ENCODE assay signal across 19 cellular contexts in the genomic region with DNA sequence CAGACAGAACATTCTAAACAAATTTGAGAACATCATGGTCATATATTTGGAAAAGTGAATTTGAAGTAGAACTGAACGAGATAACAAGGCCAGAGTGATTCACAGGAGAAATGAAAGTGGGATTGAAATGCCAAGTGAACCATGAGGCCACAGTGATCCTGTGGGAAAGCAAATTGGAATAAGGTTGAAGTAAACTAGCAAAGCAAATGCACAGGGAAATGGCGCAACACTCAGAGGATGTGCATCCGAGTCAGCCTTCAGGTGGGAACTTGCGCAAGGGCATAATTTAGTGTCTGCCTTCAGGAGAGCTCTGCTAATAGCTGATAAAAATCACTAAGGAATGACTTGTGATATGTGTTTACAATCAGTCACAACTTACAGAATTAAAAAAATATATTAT.
A peak's percentile ranks its signal among the peaks of the same experiment; 100 is the strongest.
DNase-seq lines count a peak whose midpoint lies in the region; ATAC-seq and TF ChIP-seq lines count a peak whose summit lies in the region.
"Had no signal": no experiment of that assay in that cellular context is flagged by ENCODE, and none has a peak within 500 bp of the region (broad histone marks: within the 10 kb centered on the region; RNA-seq: fewer than 3 reads in every experiment).

No MANE protein-coding gene starts in this region.

- no peak overlapping the region for H2BK12ac ChIP-seq in H9 (ENCODE audit: insufficient read length, low read depth, low read length)

- CTCF ChIA-PET in IMR-90 (lab: Yijun Ruan, JAX), result no interaction called here

- no peaks in the 10 kb centered on the region for H3K9me3 Mint-ChIP-seq in H9

- no peak overlapping the region for H3T11ph ChIP-seq in H9 (ENCODE audit: low read length)

- H3K14ac ChIP-seq in H9 (ENCODE audit: insufficient read depth, low read length) (no peak overlapping the region), IMR-90 (replicated peaks; ENCODE audit: low read depth, low read length) (no peak overlapping the region)

- H2BK5ac ChIP-seq in H9 (ENCODE audit: insufficient read length, low read length) (no peak overlapping the region), IMR-90 (ENCODE audit: low read depth, low read length, poor library complexity, severe bottlenecking) (no peak overlapping the region)

- H3K4me2 ChIP-seq in H9 (ENCODE audit: insufficient read depth, insufficient read length, low read length) (no peak overlapping the region), IMR-90 (ENCODE audit: low read depth, low read length) (no peak overlapping the region; the same call in 1 of the 2 replicates)

- no peak overlapping the region for H2BK20ac ChIP-seq in H9 (ENCODE audit: low read depth, low read length, poor library complexity, severe bottlenecking)
- H2BK20ac ChIP-seq in IMR-90 (ENCODE audit: low read depth, low read length), result no peak overlapping the region

- no peaks in the 10 kb centered on the region for H3K36me3 Mint-ChIP-seq in H9 (ENCODE audit: insufficient read depth in 1 of 3, low read depth in 3 of 3)
- H3K36me3 Mint-ChIP-seq: CD4-positive, CD25-positive, alpha-beta regulatory T cell had no signal

- no peak overlapping the region for H4K8ac ChIP-seq in H9 (replicated peaks; ENCODE audit: insufficient read length, low read depth, low read length)
- no peak overlapping the region for H4K8ac ChIP-seq in IMR-90 (ENCODE audit: low read depth in 2 of 2, low read length in 2 of 2)

- H3K79me1 ChIP-seq in H9 (ENCODE audit: insufficient read depth, low read depth, low read length, poor library complexity, severe bottlenecking), result no peaks in the 10 kb centered on the region
- H3K79me1 ChIP-seq in IMR-90 (ENCODE audit: low read depth in 1 of 2, low read length in 2 of 2), result peaks cover 8 to 37% of the 10 kb centered on the region in 2 experiments; a peak in 3 of 4 replicates

- dilution Hi-C loops in IMR-90 (cut with HindIII; ENCODE audit: low sequenced_read_pairs, unreplicated experiment), result no loop called here

- H3K4me1 ChIP-seq in H9 (ENCODE audit: insufficient read depth, low read length) (no peaks in the 10 kb centered on the region), IMR-90 (ENCODE audit: control insufficient read depth, insufficient read depth, low read length) (peaks cover 2% of the 10 kb centered on the region; the same call in 1 of the 2 replicates)

- no peaks in the 10 kb centered on the region for H3K36me3 ChIP-seq in IMR-90 (ENCODE audit: control insufficient read depth, insufficient read depth, low read length)

- H3K4me3 ChIP-seq in IMR-90 (ENCODE audit: insufficient read depth, low read depth, low read length) (no peak overlapping the region), fibroblast of mammary gland (ENCODE audit: control insufficient read depth, low read depth, low read length) (no peak overlapping the region)

- no peak for TF ChIP-seq CTCF in H9 (conservative IDR thresholded peaks at IDR 0.05)
- TF ChIP-seq CTCF in IMR-90 (conservative IDR thresholded peaks at IDR 0.05; ENCODE audit: low read depth, low read length), result no peak
- no peak for TF ChIP-seq CTCF in fibroblast of mammary gland (conservative IDR thresholded peaks at IDR 0.05; ENCODE audit: control insufficient read depth, insufficient read depth, low read depth, low read length)

- H3K9ac ChIP-seq in H9 (ENCODE audit: extremely low read depth, insufficient read length, low read length) (peak overlapping the region; percentile 22), IMR-90 (ENCODE audit: low read depth, low read length) (no peak overlapping the region)

- BruUV-seq in IMR-90 (replicated peaks; lab: Mats Ljungman, UMichigan), result no TSS peak

- no peak for TF ChIP-seq RAD21 in IMR-90 (IDR thresholded peaks at IDR 0.05; ENCODE audit: low read length)

- H2AFZ ChIP-seq in H9 (ENCODE audit: low read length) (no peak overlapping the region), IMR-90 (replicated peaks; ENCODE audit: low read length, poor library complexity) (no peak overlapping the region)

- H4K20me1 ChIP-seq in H9 (ENCODE audit: control insufficient read depth, insufficient read depth, insufficient read length) (no peaks in the 10 kb centered on the region), IMR-90 (ENCODE audit: insufficient read depth, low read length) (peaks cover 16% of the 10 kb centered on the region; the same call in 1 of the 2 replicates)

- H2AK5ac ChIP-seq in H9 (ENCODE audit: insufficient read length, low read length) (no peak overlapping the region), IMR-90 (ENCODE audit: low read depth, low read length) (no peak overlapping the region)

- no peak overlapping the region for H3K4ac ChIP-seq in H9 (ENCODE audit: low read depth, low read length)
- H3K4ac ChIP-seq in IMR-90 (ENCODE audit: low read depth, low read length), result no peak overlapping the region

- H2BK15ac ChIP-seq in H9 (ENCODE audit: low read depth, low read length), result no peak overlapping the region
- no peak overlapping the region for H2BK15ac ChIP-seq in IMR-90 (ENCODE audit: low read depth, low read length)

- H3K4me1 Mint-ChIP-seq in H9, result peaks cover 3 to 10% of the 10 kb centered on the region in 2 experiments; a peak in 3 of 4 replicates
- H3K4me1 Mint-ChIP-seq: CD4-positive, CD25-positive, alpha-beta regulatory T cell had no signal

- H3K27me3 ChIP-seq in H9 (ENCODE audit: insufficient read depth, low read length) (no peaks in the 10 kb centered on the region), IMR-90 (ENCODE audit: control insufficient read depth, insufficient read depth, low read length) (no peaks in the 10 kb centered on the region)

- no peaks in the 10 kb centered on the region for H3K23me2 ChIP-seq in H9 (ENCODE audit: insufficient read length, low read depth, low read length, poor library complexity, severe bottlenecking)

- ATAC-seq in IMR-90 (ENCODE audit: low read depth) (no peak), HG03378 (IDR thresholded peaks at IDR 0.05; ENCODE audit: unreplicated experiment) (no peak)
- ATAC-seq: HCT116, Right ventricle myocardium inferior had no signal

- H3K9me1 ChIP-seq in IMR-90 (ENCODE audit: insufficient read depth, low read length), result no peaks in the 10 kb centered on the region

- POLR2A ChIA-PET in IMR-90 (lab: Charles Lee; ENCODE audit: unreplicated experiment), result no interaction called here

- no peak for DNase-seq in H9
- DNase-seq in IMR-90, result peak; percentile 45
- peak; percentile 3 for DNase-seq in fibroblast of mammary gland (ENCODE audit: low read depth)
- DNase-seq in retina, result peak; percentile 19
- no peak for DNase-seq in stimulated activated CD8-positive, alpha-beta memory T cell treated with anti-CD3 and anti-CD28 coated beads, Interleukin-4, amount 100 ng/mL, for 48 hours
- no peak for DNase-seq in COLO829 (ENCODE audit: low spot score)
- DNase-seq: CD4-positive, CD25-positive, alpha-beta regulatory T cell; COR-L47; DMS79; Karpas-422; NCI-H1436; NCI-H187 treated with DMSO at 0.1 percent for 48 hours; NCI-H2107; NCI-H2227 treated with DMSO at 0.1 percent for 48 hours; NCI-H524 treated with DMSO at 0.1 percent for 48 hours; OCI-M1 had no signal

- intact Hi-C loops in IMR-90 (cut with micrococcal nuclease), result no loop called here

- H3K23ac ChIP-seq in H9 (ENCODE audit: insufficient read length, low read depth, low read length) (no peak overlapping the region), IMR-90 (ENCODE audit: low read depth, low read length) (no peak overlapping the region)

- no peaks in the 10 kb centered on the region for H3K79me2 ChIP-seq in H9 (ENCODE audit: insufficient read depth, low read length)

- no peak overlapping the region for H2AK9ac ChIP-seq in IMR-90 (replicated peaks; ENCODE audit: low read depth, low read length, poor library complexity)

- no peak overlapping the region for H3K27ac ChIP-seq in H9 (ENCODE audit: insufficient read length, low read depth, low read length)
- H3K27ac ChIP-seq in IMR-90 (ENCODE audit: insufficient read depth, low read length), result no peak overlapping the region

- no peak overlapping the region for H3K4me3 Mint-ChIP-seq in H9
- H3K4me3 Mint-ChIP-seq: CD4-positive, CD25-positive, alpha-beta regulatory T cell had no signal

- in situ Hi-C loops in IMR-90 (cut with MboI; ENCODE audit: low sequenced_read_pairs), result no loop called here

- no peak overlapping the region for H3K27ac Mint-ChIP-seq in H9
- H3K27ac Mint-ChIP-seq: CD4-positive, CD25-positive, alpha-beta regulatory T cell had no signal

- H3K9me3 ChIP-seq in H9 (ENCODE audit: control insufficient read depth, low read depth, low read length) (no peaks in the 10 kb centered on the region), IMR-90 (ENCODE audit: control insufficient read depth, insufficient read depth, low read length) (no peaks in the 10 kb centered on the region)

- no CpG with 5 or more reads among the region's 4 CpGs for WGBS in H9 (ENCODE audit: extremely low coverage, insufficient read length, low lambda C conversion rate)
- 100% methylated on average over 1 of the region's 4 CpGs; no CpG with 5 or more reads in 1 of the 2 experiments for WGBS in IMR-90 (ENCODE audit: extremely low coverage in 2 of 2, insufficient read length in 1 of 2), 2 experiments

- H4K5ac ChIP-seq in H9 (ENCODE audit: insufficient read length, low read depth, low read length), result no peak overlapping the region
- no peak overlapping the region for H4K5ac ChIP-seq in IMR-90 (ENCODE audit: low read depth, low read length)

- H3K27me3 Mint-ChIP-seq in H9 (ENCODE audit: low read depth), result no peaks in the 10 kb centered on the region
- H3K27me3 Mint-ChIP-seq: CD4-positive, CD25-positive, alpha-beta regulatory T cell had no signal

- H4K91ac ChIP-seq in H9 (ENCODE audit: insufficient read length, low read depth, low read length), result no peak overlapping the region
- H4K91ac ChIP-seq in IMR-90 (ENCODE audit: insufficient read depth, low read depth, low read length), result no peak overlapping the region

- no peak for TF ChIP-seq POLR2A in IMR-90 (IDR thresholded peaks at IDR 0.05; ENCODE audit: low read depth, low read length)

- H3K56ac ChIP-seq in H9 (ENCODE audit: insufficient read length, low read depth, low read length), result no peak overlapping the region
- no peak overlapping the region for H3K56ac ChIP-seq in IMR-90 (ENCODE audit: extremely low read depth, insufficient read depth, low read length)

- H3K18ac ChIP-seq in H9 (ENCODE audit: insufficient read length, low read depth, low read length), result no peak overlapping the region
- no peak overlapping the region for H3K18ac ChIP-seq in IMR-90 (ENCODE audit: low read depth, low read length)

- H2BK120ac ChIP-seq in H9 (ENCODE audit: low read depth, low read length, poor library complexity, severe bottlenecking), result no peak overlapping the region
- no peak overlapping the region for H2BK120ac ChIP-seq in IMR-90 (ENCODE audit: low read depth, low read length)

TF ChIP-seq in IMR-90, 13 proteins besides CTCF, POLR2A, EP300 and RAD21:
- TF ChIP-seq CEBPB (IDR thresholded peaks at IDR 0.05; ENCODE audit: low read depth, low read length) (peak; percentile 78), SMC3 (IDR thresholded peaks at IDR 0.05; ENCODE audit: low read depth, low read length) (no peak)

Comparison
In these comparisons a context has a peak if more than half of its experiments do, and no peak if none do; other contexts are left out.
1. DNase-seq: peak in IMR-90 (single experiment), fibroblast of mammary gland (single experiment) and retina (single experiment); none in H9 (single experiment), stimulated activated CD8-positive, alpha-beta memory T cell treated with anti-CD3 and anti-CD28 coated beads, Interleukin-4, amount 100 ng/mL, for 48 hours (single experiment) and COLO829 (single experiment).